Comparison of ENCODE assay signal across 29 cellular contexts in the genomic region with DNA sequence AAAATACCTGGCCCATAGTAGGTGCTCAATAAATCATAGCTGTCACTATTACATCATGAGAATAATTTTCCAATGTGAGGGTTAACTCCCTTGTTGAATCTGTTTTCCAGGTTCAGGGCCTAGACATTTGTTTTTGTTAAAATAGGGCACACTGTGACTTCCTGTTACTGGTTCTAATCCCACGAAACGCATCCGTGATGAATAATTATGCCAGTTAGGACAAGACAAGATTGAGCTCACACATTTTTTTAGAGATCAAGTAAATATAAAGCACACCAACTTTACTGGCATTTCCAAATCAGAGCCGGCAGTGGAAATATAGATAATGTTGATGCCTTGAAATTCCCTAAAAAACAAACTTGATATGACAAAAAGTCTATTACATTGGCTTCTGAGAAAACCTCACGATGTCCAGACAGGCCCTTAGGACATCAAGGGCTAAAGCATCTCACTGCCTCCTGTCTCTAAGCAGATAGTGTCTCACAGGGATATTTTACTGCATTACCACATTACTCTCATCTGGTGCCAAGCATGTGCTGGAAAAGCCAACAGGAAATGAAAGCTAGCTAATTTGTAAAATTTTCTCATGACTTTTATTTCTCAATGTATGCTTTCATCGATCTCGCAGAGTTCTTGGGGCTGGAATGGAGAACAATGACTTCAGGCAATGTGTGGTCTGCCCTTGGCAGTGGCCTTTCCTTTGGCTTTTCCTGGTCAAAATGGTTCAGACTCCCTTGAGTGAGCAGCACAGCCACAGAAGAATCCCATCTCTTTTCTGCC.
DNase-seq lines count a peak whose midpoint lies in the region; ATAC-seq and TF ChIP-seq lines count a peak whose summit lies in the region.
"Had no signal": no experiment of that assay in that cellular context is flagged by ENCODE, and none has a peak within 500 bp of the region (broad histone marks: within the 10 kb centered on the region; RNA-seq: fewer than 3 reads in every experiment).

No MANE protein-coding gene starts in this region.

- peak; percentile 54 for DNase-seq in COLO829 (ENCODE audit: low spot score)
- peak; percentile 74 for DNase-seq in RPMI7951 (ENCODE audit: low read depth)
- peak; percentile 63 for DNase-seq in epithelial cell of esophagus (ENCODE audit: low read depth)
- DNase-seq in foreskin melanocyte: peak; percentile 94
- DNase-seq in T-helper 9 cell: no peak
- no peak for DNase-seq in left ventricle myocardium superior
- no peak for DNase-seq in RPMI8226
- DNase-seq: ACHN; activated CD4-positive, alpha-beta T cell treated with anti-CD3 and anti-CD28 coated beads, Interleukin-2, amount 10 ng/mL, durations not matched to agents 7 days and 5 days; activated naive CD4-positive, alpha-beta T cell treated with anti-CD3 and anti-CD28 coated beads for 36 hours; adrenal gland; brain microvascular endothelial cell; colonic mucosa; effector memory CD4-positive, alpha-beta T cell; lower lobe of right lung; mucosa of descending colon; NCI-H1092 treated with DMSO at 0.1 percent for 48 hours; NCI-H187; NCI-H524 treated with DMSO at 0.1 percent for 48 hours; PC-9; retina; SHP77; spleen; SW 1271; T1000; tibial artery had no signal

- H3K4me3 ChIP-seq in epithelial cell of esophagus (ENCODE audit: low read length): no peak overlapping the region
- H3K4me3 ChIP-seq: adrenal gland, BLaER1, colonic mucosa, lower lobe of right lung, mucosa of descending colon, PC-9, spleen, tibial artery had no signal

- no peak for ATAC-seq in left ventricle myocardium superior
- no peak for ATAC-seq in GM19397 (IDR thresholded peaks at IDR 0.05; ENCODE audit: unreplicated experiment)
- ATAC-seq: lower lobe of right lung; mucosa of descending colon; natural killer cell treated with Interleukin-12 subunit alpha and Interleukin-12 subunit beta and Interleukin-15 and Interleukin-18, amount 100 ng/mL, for 72 hours had no signal

- intact Hi-C loops in left ventricle myocardium superior (cut with micrococcal nuclease): no loop called here

- TF ChIP-seq CTCF in epithelial cell of esophagus (IDR thresholded peaks at IDR 0.05; ENCODE audit: insufficient read depth, low read depth, low read length, missing control alignments): no peak

Comparison
In these comparisons a context has a peak if more than half of its experiments do, and no peak if none do; other contexts are left out.
1. DNase-seq: peak in COLO829 (single experiment), RPMI7951 (single experiment), epithelial cell of esophagus (single experiment) and foreskin melanocyte (single experiment); none in T-helper 9 cell (single experiment), left ventricle myocardium superior (single experiment) and RPMI8226 (single experiment).